In the genomic region with DNA sequence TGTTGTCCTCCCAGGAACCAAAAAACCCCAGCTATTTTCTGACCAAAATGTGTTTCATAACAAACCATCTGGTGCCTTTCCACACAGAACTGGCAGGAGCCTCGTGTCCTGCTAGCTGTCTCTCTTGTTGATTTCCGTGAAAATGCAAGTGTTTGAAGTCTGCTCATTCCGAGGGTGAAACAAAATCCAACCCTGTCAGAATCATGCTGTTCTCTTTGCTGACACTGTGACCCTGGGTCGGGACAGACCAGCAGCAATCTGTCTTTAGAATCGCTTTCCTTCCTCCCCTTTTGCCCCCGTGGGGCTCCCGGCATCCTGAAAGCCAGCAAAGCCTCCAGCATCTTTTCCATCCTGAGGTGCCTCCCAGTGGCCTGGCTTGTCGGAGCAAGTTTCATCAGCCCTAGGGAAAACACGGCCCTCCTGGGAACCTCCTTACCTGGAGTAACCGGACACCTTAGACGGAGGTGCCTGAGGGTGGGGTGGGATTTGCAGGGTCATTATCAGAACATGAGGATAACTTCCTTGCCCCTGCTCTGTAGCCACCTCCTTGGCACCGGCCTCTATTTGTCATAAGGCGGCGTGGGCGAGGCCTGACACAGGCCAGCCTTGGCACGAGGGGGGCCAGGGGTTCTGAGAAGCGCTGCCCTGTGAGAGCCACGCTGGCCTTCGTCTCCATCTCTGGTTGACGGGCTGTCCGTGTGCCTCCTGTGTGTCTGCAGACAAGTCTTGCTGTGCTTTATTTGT, we compare ENCODE assay signal across 8 cellular contexts. TPM values are rescaled to one million over a fixed set of nuclear protein-coding genes. Genes with fewer than 3 reads are reported as not detected.
DNase-seq lines count a peak whose midpoint lies in the region; ATAC-seq, FAIRE-seq and TF ChIP-seq lines count a peak whose summit lies in the region.

No MANE protein-coding gene starts in this region.

- peaks cover 20% of the 10 kb centered on the region for H3K36me3 ChIP-seq in NT2/D1 (ENCODE audit: insufficient read depth, insufficient read length, low read length)

- TF ChIP-seq POLR2A in GM12891 (IDR thresholded peaks at IDR 0.05; ENCODE audit: low read depth, low read length) = no peak

- H3K9me3 ChIP-seq in NT2/D1 (ENCODE audit: insufficient read depth, low read length) = no peaks in the 10 kb centered on the region

- H3K4me1 ChIP-seq in NT2/D1 (ENCODE audit: insufficient read depth, insufficient read length) = peaks cover 56% of the 10 kb centered on the region

- no peak overlapping the region for H3K4me3 ChIP-seq in NT2/D1 (ENCODE audit: insufficient read length, low read depth)

- DNase-seq in DMS153 treated with DMSO at 0.1 percent for 48 hours (lab: John Stamatoyannopoulos, UW; ENCODE audit: unreplicated experiment) (peak; percentile 30), NT2/D1 (ENCODE audit: low read depth, low spot score) (peak; percentile 58), epidermal melanocyte (ENCODE audit: insufficient read length, low spot score) (peak; percentile 47), occipital lobe (lab: John Stamatoyannopoulos, UW) (peak; percentile 68), GM12891 (ENCODE audit: insufficient read length, low spot score) (no peak), germinal center (ENCODE audit: low spot score) (no peak), GM19238 (ENCODE audit: insufficient read length, low spot score) (no peak)

- H3K27me3 ChIP-seq in NT2/D1 (ENCODE audit: insufficient read depth, insufficient read length) = no peaks in the 10 kb centered on the region

- FAIRE-seq in GM12891 (lab: Jason Lieb, UNC) = no peak

- ATAC-seq in GM18870 (IDR thresholded peaks at IDR 0.05; ENCODE audit: unreplicated experiment) = no peak

- H3K9ac ChIP-seq in NT2/D1 (ENCODE audit: insufficient read length, low read depth) = peak overlapping the region; percentile 47

TF ChIP-seq in GM12891, 5 proteins besides CTCF, POLR2A, EP300 and RAD21:
- TF ChIP-seq POLR2AphosphoS5 (IDR thresholded peaks at IDR 0.05; ENCODE audit: low read depth, low read length) (no peak), POU2F2 (IDR thresholded peaks at IDR 0.05; ENCODE audit: low read depth, low read length) (no peak), SPI1 (IDR thresholded peaks at IDR 0.05; ENCODE audit: low read depth, low read length) (no peak), TAF1 (IDR thresholded peaks at IDR 0.05; ENCODE audit: low read depth, low read length) (no peak), PAX5 (IDR thresholded peaks at IDR 0.05; ENCODE audit: insufficient read depth, low read length, severe bottlenecking) (no peak)
TF ChIP-seq in GM12891: peak in this region for 0.

RNA-seq across cellular contexts. Expression of gene LDLRAP1, which starts 24.9 kb away (rescaled TPM):
- 1.2 TPM for total RNA-seq in occipital lobe
- polyA plus RNA-seq in GM12891 (2012; ENCODE audit: low read depth, missing spikeins) = 8.4 TPM

RNA-seq across cellular contexts. Expression of gene MAN1C1, which starts 48.3 kb away (rescaled TPM):
- 8.6 TPM for total RNA-seq in occipital lobe
- 0.94 TPM for polyA plus RNA-seq in GM12891 (2012; ENCODE audit: low read depth, missing spikeins)

Comparison
In these comparisons a context has a peak if more than half of its experiments do, and no peak if none do; other contexts are left out.
1. DNase-seq: peak in DMS153 treated with DMSO at 0.1 percent for 48 hours (single experiment), NT2/D1 (single experiment), epidermal melanocyte (single experiment) and occipital lobe (single experiment); none in GM12891 (single experiment), germinal center (single experiment) and GM19238 (single experiment).